ENCODE assay signal across 29 cellular contexts in genomic region chr18:42758851-42759250, GRCh38.
"Had no signal": no experiment of that assay in that cellular context is flagged by ENCODE, and none has a peak within 500 bp of the region (broad histone marks: within the 10 kb centered on the region; RNA-seq: fewer than 3 reads in every experiment).

No MANE protein-coding gene starts in this region.

- H3K9me3 Mint-ChIP-seq: activated B cell treated with CpG ODN at 0.5 μM for 24 hours; activated CD4-positive, alpha-beta T cell treated with anti-CD3 and anti-CD28 coated beads, Interleukin-2, amount 10 ng/mL, durations not matched to agents 24 days and 14 days; activated naive CD8-positive, alpha-beta T cell treated with anti-CD3 and anti-CD28 coated beads, Interleukin-2, amount 50 U/mL, for 24 hours; activated T-helper 1 cell treated with anti-CD3 and anti-CD28 coated beads, Interleukin-12 subunit alpha, Interleukin-12 subunit beta, Interleukin-2, Interleukin-4 antibody, amounts not matched to agents 30 ng/mL and 10 ng/mL and 1 ng/mL, durations not matched to agents 14 hours and 24 hours and 36 hours had no signal

- H3K27me3 ChIP-seq: brain microvascular endothelial cell, cardiac muscle cell, SJCRH30 had no signal

- H3K4me1 Mint-ChIP-seq: activated B cell treated with CpG ODN at 0.5 μM for 24 hours; activated CD4-positive, alpha-beta T cell treated with anti-CD3 and anti-CD28 coated beads, Interleukin-2, amount 10 ng/mL, durations not matched to agents 24 days and 14 days; activated CD8-positive, alpha-beta memory T cell treated with anti-CD3 and anti-CD28 coated beads, Interleukin-2, amount 10 ng/mL, durations not matched to agents 7 days and 5 days; activated naive CD8-positive, alpha-beta T cell treated with anti-CD3 and anti-CD28 coated beads, Interleukin-2, amount 50 U/mL, for 24 hours had no signal

- H3K9me3 ChIP-seq: SJCRH30, SK-N-SH had no signal

- H3K27ac ChIP-seq: brain microvascular endothelial cell, cardiac muscle cell, RWPE1, SJCRH30 had no signal

- H3K36me3 ChIP-seq: brain microvascular endothelial cell, cardiac muscle cell, SJCRH30 had no signal

- H3K4me3 ChIP-seq: cardiac muscle cell, SJCRH30 had no signal

- H3K27me3 Mint-ChIP-seq: activated B cell treated with CpG ODN at 0.5 μM for 24 hours; activated CD4-positive, alpha-beta T cell treated with anti-CD3 and anti-CD28 coated beads, Interleukin-2, amount 10 ng/mL, durations not matched to agents 24 days and 14 days; activated CD8-positive, alpha-beta memory T cell treated with anti-CD3 and anti-CD28 coated beads, Interleukin-2, amount 10 ng/mL, durations not matched to agents 7 days and 5 days; activated naive CD8-positive, alpha-beta T cell treated with anti-CD3 and anti-CD28 coated beads, Interleukin-2, amount 50 U/mL, for 24 hours; activated T-cell treated with anti-CD3 and anti-CD28 coated beads, Interleukin-2, amount 50 U/mL, for 24 hours had no signal

- H3K9me2 ChIP-seq: SK-N-SH had no signal

- DNase-seq: activated B cell treated with CpG ODN at 0.5 μM for 24 hours; activated CD4-positive, alpha-beta T cell treated with anti-CD3 and anti-CD28 coated beads for 1 hour; activated CD4-positive, alpha-beta T cell treated with anti-CD3 and anti-CD28 coated beads, Interleukin-2, amount 10 ng/mL, durations not matched to agents 24 days and 14 days; activated CD4-positive, alpha-beta T cell treated with anti-CD3 and anti-CD28 coated beads, Interleukin-2, amount 50 U/mL, for 48 hours; activated CD8-positive, alpha-beta memory T cell treated with anti-CD3 and anti-CD28 coated beads, Interleukin-2, amount 10 ng/mL, durations not matched to agents 7 days and 5 days; activated effector memory CD4-positive, alpha-beta T cell treated with Interleukin-2 at 50 U/mL for 16 hours; activated naive CD4-positive, alpha-beta T cell treated with Interleukin-2 at 50 U/mL for 16 hours; activated naive CD8-positive, alpha-beta T cell treated with anti-CD3 and anti-CD28 coated beads, Interleukin-2, amount 50 U/mL, for 24 hours; activated T-cell treated with anti-CD3 and anti-CD28 coated beads, Interleukin-2, amount 50 U/mL, for 24 hours; amygdala; brain microvascular endothelial cell; KG1; NCI-H1092; NCI-H1417 treated with DMSO at 0.1 percent for 48 hours; NCI-H1694; NCI-H2029; NCI-H345; NCI-H510A; NCI-H526 treated with DMSO at 0.1 percent for 48 hours; NCI-H82; Right ventricle myocardium superior; SJCRH30; SK-N-SH; T-helper 1 cell had no signal

- H3K4me2 ChIP-seq: SK-N-SH had no signal

- H3K36me3 Mint-ChIP-seq: activated CD8-positive, alpha-beta memory T cell treated with anti-CD3 and anti-CD28 coated beads, Interleukin-2, amount 10 ng/mL, durations not matched to agents 7 days and 5 days; activated naive CD4-positive, alpha-beta T cell treated with anti-CD3 and anti-CD28 coated beads, Interleukin-2, amount 50 U/mL, for 72 hours had no signal

- ATAC-seq: activated CD8-positive, alpha-beta memory T cell treated with anti-CD3 and anti-CD28 coated beads, Interleukin-2, amount 10 ng/mL, durations not matched to agents 7 days and 5 days; activated naive CD4-positive, alpha-beta T cell treated with anti-CD3 and anti-CD28 coated beads, Interleukin-2, amount 50 U/mL, for 72 hours; activated naive CD8-positive, alpha-beta T cell treated with anti-CD3 and anti-CD28 coated beads, Interleukin-2, amount 50 U/mL, for 24 hours; Panc1 had no signal

- H3K9ac ChIP-seq: SK-N-SH had no signal

- H3K27ac Mint-ChIP-seq: activated B cell treated with CpG ODN at 0.5 μM for 24 hours; activated CD4-positive, alpha-beta T cell treated with anti-CD3 and anti-CD28 coated beads, Interleukin-2, amount 10 ng/mL, durations not matched to agents 24 days and 14 days; activated CD8-positive, alpha-beta memory T cell treated with anti-CD3 and anti-CD28 coated beads, Interleukin-2, amount 10 ng/mL, durations not matched to agents 7 days and 5 days; activated naive CD4-positive, alpha-beta T cell treated with anti-CD3 and anti-CD28 coated beads, Interleukin-2, amount 50 U/mL, for 72 hours; activated naive CD8-positive, alpha-beta T cell treated with anti-CD3 and anti-CD28 coated beads, Interleukin-2, amount 50 U/mL, for 24 hours; activated T-cell treated with anti-CD3 and anti-CD28 coated beads, Interleukin-2, amount 50 U/mL, for 24 hours; activated T-helper 1 cell treated with anti-CD3 and anti-CD28 coated beads, Interleukin-12 subunit alpha, Interleukin-12 subunit beta, Interleukin-2, Interleukin-4 antibody, amounts not matched to agents 30 ng/mL and 10 ng/mL and 1 ng/mL, durations not matched to agents 14 hours and 24 hours and 36 hours had no signal

- H3K4me3 Mint-ChIP-seq: activated B cell treated with CpG ODN at 0.5 μM for 24 hours; activated CD4-positive, alpha-beta T cell treated with anti-CD3 and anti-CD28 coated beads, Interleukin-2, amount 10 ng/mL, durations not matched to agents 24 days and 14 days; activated CD8-positive, alpha-beta memory T cell treated with anti-CD3 and anti-CD28 coated beads, Interleukin-2, amount 10 ng/mL, durations not matched to agents 7 days and 5 days; activated naive CD8-positive, alpha-beta T cell treated with anti-CD3 and anti-CD28 coated beads, Interleukin-2, amount 50 U/mL, for 24 hours; activated T-cell treated with anti-CD3 and anti-CD28 coated beads, Interleukin-2, amount 50 U/mL, for 24 hours; activated T-helper 1 cell treated with anti-CD3 and anti-CD28 coated beads, Interleukin-12 subunit alpha, Interleukin-12 subunit beta, Interleukin-2, Interleukin-4 antibody, amounts not matched to agents 30 ng/mL and 10 ng/mL and 1 ng/mL, durations not matched to agents 14 hours and 24 hours and 36 hours had no signal
